In the genomic region with DNA sequence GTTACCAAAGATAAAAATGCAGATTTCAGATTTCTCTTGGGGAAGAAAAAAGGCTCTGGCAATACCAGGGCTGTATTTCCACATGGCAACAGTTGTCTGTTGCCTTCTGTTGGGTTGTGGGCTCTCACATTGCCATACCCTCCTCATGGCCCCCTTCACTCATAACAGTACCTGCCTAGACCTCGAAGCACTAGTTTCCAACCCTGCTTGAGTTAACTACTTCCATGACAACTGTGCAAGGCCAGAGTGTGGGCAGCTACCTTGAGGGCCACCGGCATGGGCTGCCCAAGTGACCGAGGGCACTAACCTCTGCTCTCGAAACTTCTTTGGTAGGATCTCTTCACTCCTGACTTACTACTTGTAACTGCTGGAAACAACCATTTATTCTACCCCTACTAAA, we compare ENCODE assay signal across 12 cellular contexts. TPM values are rescaled to one million over a fixed set of nuclear protein-coding genes. Genes with fewer than 3 reads are reported as not detected.
A peak's percentile ranks its signal among the peaks of the same experiment; 100 is the strongest.
DNase-seq lines count a peak whose midpoint lies in the region; FAIRE-seq and TF ChIP-seq lines count a peak whose summit lies in the region.
"Had no signal": no experiment of that assay in that cellular context is flagged by ENCODE, and none has a peak within 500 bp of the region (broad histone marks: within the 10 kb centered on the region; RNA-seq: fewer than 3 reads in every experiment).

No MANE protein-coding gene starts in this region.

- in situ Hi-C loops in HAP-1 (cut with MboI; ENCODE audit: low sequenced_read_pairs) = no loop called here

- no peaks in the 10 kb centered on the region for H4K20me1 ChIP-seq in OCI-LY1 (ENCODE audit: insufficient read depth, low read length)

- H3K79me2 ChIP-seq in OCI-LY1 (ENCODE audit: insufficient read depth, low read length) = peaks cover 45% of the 10 kb centered on the region

- peak overlapping the region; percentile 93 for H3K27ac ChIP-seq in OCI-LY1 (ENCODE audit: low read depth, low read length, poor library complexity, severe bottlenecking)
- peak overlapping the region; percentile 45 for H3K27ac ChIP-seq in colonic mucosa
- peak overlapping the region; percentile 3 to 18 for H3K27ac ChIP-seq in prostate gland
- H3K27ac ChIP-seq: cardiac muscle cell had no signal

- no peaks in the 10 kb centered on the region for H3K9me3 ChIP-seq in OCI-LY1 (ENCODE audit: low read length)
- no peaks in the 10 kb centered on the region for H3K9me3 ChIP-seq in colonic mucosa
- no peaks in the 10 kb centered on the region for H3K9me3 ChIP-seq in prostate gland
- H3K9me3 ChIP-seq in HAP-1 = no peaks in the 10 kb centered on the region

- no peak for FAIRE-seq in frontal cortex (lab: Jason Lieb, UNC)

- H3K36me3 ChIP-seq in OCI-LY1 (ENCODE audit: insufficient read depth, low read length) = peaks cover 43% of the 10 kb centered on the region
- H3K36me3 ChIP-seq in colonic mucosa = no peaks in the 10 kb centered on the region
- H3K36me3 ChIP-seq in prostate gland = no peaks in the 10 kb centered on the region
- H3K36me3 ChIP-seq in HAP-1 (replicated peaks) = no peaks in the 10 kb centered on the region
- H3K36me3 ChIP-seq: cardiac muscle cell had no signal

- H3K9ac ChIP-seq in OCI-LY1 (ENCODE audit: low read length) = peak overlapping the region; percentile 80
- H3K9ac ChIP-seq in colonic mucosa (ENCODE audit: low read depth in 2 of 2, low read length in 2 of 2) = peak overlapping the region in 1 of 2 donors; percentile 1

- H3K4me3 ChIP-seq in GM12864 (ENCODE audit: low read depth, low read length) = peak overlapping the region; percentile 72
- H3K4me3 ChIP-seq in OCI-LY1 (ENCODE audit: low read depth, low read length, poor library complexity, severe bottlenecking) = peak overlapping the region; percentile 82
- no peak overlapping the region for H3K4me3 ChIP-seq in colonic mucosa
- H3K4me3 ChIP-seq in prostate gland = no peak overlapping the region
- H3K4me3 ChIP-seq in HAP-1 = no peak overlapping the region
- H3K4me3 ChIP-seq: cardiac muscle cell had no signal

- no peaks in the 10 kb centered on the region for H3K9me2 ChIP-seq in OCI-LY1 (ENCODE audit: low read depth, low read length)

- no peaks in the 10 kb centered on the region for H3K27me3 ChIP-seq in OCI-LY1 (ENCODE audit: insufficient read depth, low read length)
- H3K27me3 ChIP-seq in colonic mucosa = no peaks in the 10 kb centered on the region
- no peaks in the 10 kb centered on the region for H3K27me3 ChIP-seq in prostate gland (replicated peaks; ENCODE audit: insufficient read depth)
- no peaks in the 10 kb centered on the region for H3K27me3 ChIP-seq in HAP-1 (ENCODE audit: low read depth)
- H3K27me3 ChIP-seq: cardiac muscle cell had no signal

- H3K4me1 ChIP-seq in OCI-LY1 (ENCODE audit: insufficient read depth, low read length, severe bottlenecking) (peaks cover 53% of the 10 kb centered on the region), colonic mucosa (peaks cover 7% of the 10 kb centered on the region), prostate gland (replicated peaks) (peaks cover 6% of the 10 kb centered on the region), HAP-1 (peaks cover 19% of the 10 kb centered on the region)

- no peak overlapping the region for H2AFZ ChIP-seq in OCI-LY1 (ENCODE audit: low read length)

- no peak for TF ChIP-seq POLR2A in prostate gland (IDR thresholded peaks at IDR 0.05)

- no peak for TF ChIP-seq CTCF in GM12864 (IDR thresholded peaks at IDR 0.05; ENCODE audit: low read depth, low read length, missing control alignments)
- TF ChIP-seq CTCF in OCI-LY1 (IDR thresholded peaks at IDR 0.05; ENCODE audit: low read length) = no peak
- TF ChIP-seq CTCF in colonic mucosa (IDR thresholded peaks at IDR 0.05) = no peak
- TF ChIP-seq CTCF in prostate gland (IDR thresholded peaks at IDR 0.05) = no peak

- H3K4me2 ChIP-seq in OCI-LY1 (ENCODE audit: low read length) = peak overlapping the region; percentile 88

- intact Hi-C loops in colonic mucosa (cut with DNase I) (no loop called here), prostate gland (cut with DNase I) (no loop called here)

- H3F3A ChIP-seq in OCI-LY1 (ENCODE audit: insufficient read depth, low read length) = peaks cover 5% of the 10 kb centered on the region; the same call in 1 of the 2 replicates

- 89% methylated on average over 4 of the region's 4 CpGs for WGBS in prostate gland

- DNase-seq in GM12864 (ENCODE audit: low read depth) (no peak), colonic mucosa (no peak), prostate gland (ENCODE audit: low spot score) (no peak), frontal cortex (ENCODE audit: low spot score in 2 of 2) (no peak), hepatic stellate cell (ENCODE audit: low spot score) (no peak), NCI-H345 (lab: John Stamatoyannopoulos, UW) (no peak), HAP-1 (ENCODE audit: low spot score in 2 of 2) (no peak)
- DNase-seq: DMS79 treated with DMSO at 0.1 percent for 48 hours, NCI-H1694, SIG-M5 had no signal

RNA-seq across cellular contexts. Expression of a gene that starts 2.5 kb away (rescaled TPM):
- 100 to 1,000 TPM; 317 to 342 TPM for total RNA-seq in colonic mucosa
- 10 to 100 TPM; 65.9 to 93.7 TPM for total RNA-seq in prostate gland
- 99.9 TPM for total RNA-seq in frontal cortex

Comparison
In these comparisons a context has a peak if more than half of its experiments do, and no peak if none do; other contexts are left out.
1. H3K4me3 ChIP-seq: peak in GM12864 (single experiment) and OCI-LY1 (single experiment); none in colonic mucosa (single experiment), prostate gland (0 of 2) and HAP-1 (single experiment).
2. H3K27ac ChIP-seq: peak in every context shown above with its lines; median percentile 93 in OCI-LY1; 45 in colonic mucosa; 10 in prostate gland.